23 cellular contexts compared by ENCODE assay signal in genomic region chr6:146286976-146287375, GRCh38.
"Had no signal": no experiment of that assay in that cellular context is flagged by ENCODE, and none has a peak within 500 bp of the region (broad histone marks: within the 10 kb centered on the region; RNA-seq: fewer than 3 reads in every experiment).

No MANE protein-coding gene starts in this region.

- ATAC-seq: activated CD4-positive, CD25-positive, alpha-beta regulatory T cell treated with anti-CD3 and anti-CD28 coated beads, Interleukin-2, amount 50 U/mL, for 24 hours; activated T-cell treated with anti-CD3 and anti-CD28 coated beads, Interleukin-2, amount 50 U/mL, for 72 hours; left lung; naive thymus-derived CD4-positive, alpha-beta T cell; right lobe of liver; stimulated activated memory B cell treated with anti-CD40 and anti-IgM and Interleukin-4, amounts not matched to agents 10 μg/mL and 1 μg/mL and 100 μg/mL, for 72 hours had no signal

- H3K4me3 ChIP-seq: hepatocyte, left lung, lung, right lobe of liver, skin epidermis, transverse colon had no signal

- H3K27ac ChIP-seq: epithelial cell of prostate, hepatocyte, left lung, right lobe of liver, skin epidermis, transverse colon, VCaP had no signal

- H3K27me3 ChIP-seq: hepatocyte, left lung, right lobe of liver, transverse colon had no signal

- DNase-seq: activated CD4-positive, alpha-beta memory T cell treated with anti-CD3 and anti-CD28 coated beads, Interleukin-2, amount 10 ng/mL, durations not matched to agents 7 days and 5 days; activated CD4-positive, alpha-beta T cell treated with anti-CD3 and anti-CD28 coated beads, Interleukin-2, amount 10 ng/mL, durations not matched to agents 24 days and 14 days; activated effector memory CD4-positive, alpha-beta T cell treated with Interleukin-2 at 50 U/mL for 16 hours; activated naive CD4-positive, alpha-beta T cell treated with anti-CD3 and anti-CD28 coated beads, Interleukin-2, amount 10 ng/mL, durations not matched to agents 7 days and 5 days; activated T-cell treated with anti-CD3 and anti-CD28 coated beads, Interleukin-2, amount 50 U/mL, for 72 hours; anterior cingulate cortex; central memory CD4-positive, alpha-beta T cell; glutamatergic neuron; kidney glomerular epithelial cell; left lung; naive thymus-derived CD4-positive, alpha-beta T cell; occipital lobe; right lobe of liver; stimulated activated CD4-positive, alpha-beta T cell treated with anti-CD3 and anti-CD28 coated beads, Interleukin-1b, Interleukin-23, amount 100 ng/mL, for 48 hours; T1000; transverse colon had no signal

- H3K9me3 ChIP-seq: left lung, right lobe of liver, transverse colon had no signal

- H3K36me3 ChIP-seq: left lung, right lobe of liver, transverse colon had no signal

- H3K4me1 ChIP-seq: transverse colon had no signal
